14 cellular contexts compared by ENCODE assay signal in genomic region chr4:152099555-152099954, GRCh38.
DNase-seq lines count a peak whose midpoint lies in the region; TF ChIP-seq lines count a peak whose summit lies in the region.
"Had no signal": no experiment of that assay in that cellular context is flagged by ENCODE, and none has a peak within 500 bp of the region (broad histone marks: within the 10 kb centered on the region; RNA-seq: fewer than 3 reads in every experiment).

No MANE protein-coding gene starts in this region.

- H3K4me3 Mint-ChIP-seq in Caco-2 (ENCODE audit: unreplicated experiment) (no peak overlapping the region), chondrocyte (ENCODE audit: unreplicated experiment) (no peak overlapping the region)
- no peak overlapping the region for H3K4me3 Mint-ChIP-seq in T-helper 1 cell treated with Interleukin-12 subunit alpha and Interleukin-12 subunit beta and Interleukin-4 antibody, amounts not matched to agents 30 μg/mL and 1 μg/mL, for 36 hours
- H3K4me3 Mint-ChIP-seq: mesothelial cell of epicardium had no signal

- CTCF ChIA-PET in Caco-2 (lab: Charles Lee) = no interaction called here

- H3K27me3 ChIP-seq in Caco-2 (replicated peaks; ENCODE audit: control insufficient read depth, insufficient read depth, low read length) (no peaks in the 10 kb centered on the region), esophagus squamous epithelium (no peaks in the 10 kb centered on the region)

- POLR2A ChIA-PET in Caco-2 (lab: Charles Lee) = no interaction called here

- no peak for TF ChIP-seq POLR2A in esophagus squamous epithelium (IDR thresholded peaks at IDR 0.05)

- peak; percentile 24 for TF ChIP-seq CTCF in AG09309 (IDR thresholded peaks at IDR 0.05; ENCODE audit: control insufficient read depth, insufficient read depth, low read depth, low read length, missing control alignments)
- TF ChIP-seq CTCF in Caco-2 (IDR thresholded peaks at IDR 0.05; ENCODE audit: insufficient read depth in 1 of 2, low read depth in 1 of 2, low read length in 1 of 2, severe bottlenecking in 1 of 2, unreplicated experiment in 1 of 2) = peak in 1 of 2 experiments; percentile 6
- TF ChIP-seq CTCF in esophagus squamous epithelium (IDR thresholded peaks at IDR 0.05) = no peak
- no peak for TF ChIP-seq CTCF in chondrocyte (IDR thresholded peaks at IDR 0.05)

- peaks cover 47% of the 10 kb centered on the region for H3K4me1 ChIP-seq in Caco-2
- peaks cover 0 to 34% (median 17%) of the 10 kb centered on the region in 3 donors for H3K4me1 ChIP-seq in esophagus squamous epithelium

- H3K4me3 ChIP-seq in AG09309 (ENCODE audit: control insufficient read depth, low read depth, low read length) (no peak overlapping the region), Caco-2 (ENCODE audit: low read depth, low read length) (no peak overlapping the region), esophagus squamous epithelium (no peak overlapping the region)

- H3K9me3 ChIP-seq in Caco-2 (no peaks in the 10 kb centered on the region), esophagus squamous epithelium (no peaks in the 10 kb centered on the region)

- 83 to 100% methylated on average over 2 of the region's 2 CpGs for WGBS in esophagus squamous epithelium, 2 donors

- DNase-seq in AG09309 (ENCODE audit: low read depth) (no peak), Caco-2 (no peak), esophagus squamous epithelium (lab: John Stamatoyannopoulos, UW) (no peak), NCI-H1105 (lab: John Stamatoyannopoulos, UW) (no peak), chondrocyte (ENCODE audit: low spot score) (no peak), amniotic stem cell (lab: John Stamatoyannopoulos, UW) (no peak), HCEC 1CT (no peak)
- DNase-seq: foreskin fibroblast; NCI-H2081 treated with DMSO at 0.1 percent for 48 hours; stimulated activated CD4-positive, alpha-beta T cell treated with anti-CD3 and anti-CD28 coated beads, Interleukin-2, amount 100 ng/mL, for 48 hours; stimulated activated naive B cell treated with anti-CD40 and anti-IgM and Interleukin-4, amounts not matched to agents 10 μg/mL and 1 μg/mL and 100 μg/mL, for 72 hours had no signal

- H3K36me3 ChIP-seq in Caco-2 (ENCODE audit: control insufficient read depth, insufficient read depth, low read length) (no peaks in the 10 kb centered on the region), esophagus squamous epithelium (no peaks in the 10 kb centered on the region)

- H3K27me3 Mint-ChIP-seq in Caco-2 (ENCODE audit: insufficient read depth, unreplicated experiment) (no peaks in the 10 kb centered on the region), chondrocyte (ENCODE audit: low read depth) (no peaks in the 10 kb centered on the region)
- no peaks in the 10 kb centered on the region for H3K27me3 Mint-ChIP-seq in T-helper 1 cell treated with Interleukin-12 subunit alpha and Interleukin-12 subunit beta and Interleukin-4 antibody, amounts not matched to agents 30 μg/mL and 1 μg/mL, for 36 hours (ENCODE audit: low read depth)
- H3K27me3 Mint-ChIP-seq: stimulated activated naive B cell treated with anti-CD40 and anti-IgM and Interleukin-4, amounts not matched to agents 10 μg/mL and 1 μg/mL and 100 μg/mL, for 72 hours had no signal

- H3K9me3 Mint-ChIP-seq in Caco-2 (ENCODE audit: unreplicated experiment) (peaks cover 11% of the 10 kb centered on the region), chondrocyte (ENCODE audit: low read depth) (no peaks in the 10 kb centered on the region)
- H3K9me3 Mint-ChIP-seq in T-helper 1 cell treated with Interleukin-12 subunit alpha and Interleukin-12 subunit beta and Interleukin-4 antibody, amounts not matched to agents 30 μg/mL and 1 μg/mL, for 36 hours = peaks cover 4% of the 10 kb centered on the region
- H3K9me3 Mint-ChIP-seq: mesothelial cell of epicardium had no signal

- H3K27ac Mint-ChIP-seq in Caco-2 (ENCODE audit: unreplicated experiment) (peak overlapping the region; percentile 63), chondrocyte (ENCODE audit: unreplicated experiment) (no peak overlapping the region)
- H3K27ac Mint-ChIP-seq in T-helper 1 cell treated with Interleukin-12 subunit alpha and Interleukin-12 subunit beta and Interleukin-4 antibody, amounts not matched to agents 30 μg/mL and 1 μg/mL, for 36 hours = peak overlapping the region; percentile 99
- H3K27ac Mint-ChIP-seq: mesothelial cell of epicardium, progenitor cell of endocrine pancreas had no signal

- H3K36me3 Mint-ChIP-seq in Caco-2 (ENCODE audit: insufficient read depth, unreplicated experiment) (no peaks in the 10 kb centered on the region), chondrocyte (ENCODE audit: low read depth) (no peaks in the 10 kb centered on the region)
- peaks cover 21% of the 10 kb centered on the region for H3K36me3 Mint-ChIP-seq in T-helper 1 cell treated with Interleukin-12 subunit alpha and Interleukin-12 subunit beta and Interleukin-4 antibody, amounts not matched to agents 30 μg/mL and 1 μg/mL, for 36 hours (ENCODE audit: low read depth)
- H3K36me3 Mint-ChIP-seq: mesothelial cell of epicardium had no signal

- H3K4me1 Mint-ChIP-seq in Caco-2 (ENCODE audit: low read depth, unreplicated experiment) (peaks cover 33% of the 10 kb centered on the region), chondrocyte (ENCODE audit: low read depth) (peaks cover 28% of the 10 kb centered on the region)
- peaks cover 70% of the 10 kb centered on the region for H3K4me1 Mint-ChIP-seq in T-helper 1 cell treated with Interleukin-12 subunit alpha and Interleukin-12 subunit beta and Interleukin-4 antibody, amounts not matched to agents 30 μg/mL and 1 μg/mL, for 36 hours (ENCODE audit: low read depth)

- peak overlapping the region in 3 of 4 donors; percentile 2 to 55 (median 14) for H3K27ac ChIP-seq in esophagus squamous epithelium

- intact Hi-C loops in Caco-2 (cut with micrococcal nuclease; ENCODE audit: unreplicated experiment) (no loop called here), esophagus squamous epithelium (cut with DNase I) (no loop called here)

- BruUV-seq in Caco-2 (replicated peaks; lab: Mats Ljungman, UMichigan) = no TSS peak
